ENCODE assay signal across 8 cellular contexts in genomic region chr7:128869944-128870285, GRCh38. TPM values are rescaled to one million over a fixed set of nuclear protein-coding genes. Genes with fewer than 3 reads are reported as not detected.
DNase-seq lines count a peak whose midpoint lies in the region; ATAC-seq and TF ChIP-seq lines count a peak whose summit lies in the region.

No MANE protein-coding gene starts in this region.

- H3K27ac Mint-ChIP-seq in T-helper 1 cell treated with Interleukin-12 subunit alpha and Interleukin-12 subunit beta and Interleukin-4 antibody, amounts not matched to agents 30 μg/mL and 1 μg/mL, for 36 hours, result no peak overlapping the region
- peak overlapping the region; percentile 79 for H3K27ac Mint-ChIP-seq in T-helper 17 cell
- no peak overlapping the region for H3K27ac Mint-ChIP-seq in glutamatergic neuron (ENCODE audit: unreplicated experiment)

- H3K4me3 ChIP-seq in spleen, result peak overlapping the region; percentile 33 to 80 (median 56)

- WGBS in spleen, 5 donors, result 4 to 28% (median 5%) methylated on average over 3 to 30 of the region's 30 CpGs

- peaks cover 8% of the 10 kb centered on the region for H3K36me3 Mint-ChIP-seq in T-helper 1 cell treated with Interleukin-12 subunit alpha and Interleukin-12 subunit beta and Interleukin-4 antibody, amounts not matched to agents 30 μg/mL and 1 μg/mL, for 36 hours (ENCODE audit: low read depth)
- H3K36me3 Mint-ChIP-seq in T-helper 17 cell (ENCODE audit: low read depth) (peaks cover 3% of the 10 kb centered on the region), glutamatergic neuron (ENCODE audit: unreplicated experiment) (no peaks in the 10 kb centered on the region)

- no peak for DNase-seq in T-helper 1 cell
- DNase-seq in T-helper 17 cell, result no peak
- DNase-seq in glutamatergic neuron, result no peak
- DNase-seq in spleen, result no peak
- no peak for DNase-seq in islet precursor cell
- no peak for DNase-seq in SW 1271 (lab: John Stamatoyannopoulos, UW)
- no peak for DNase-seq in epidermal melanocyte (ENCODE audit: insufficient read length, low spot score)

- intact Hi-C loops in spleen (cut with DNase I; ENCODE audit: low total_unique reads), result no loop called here

- no peak for TF ChIP-seq POLR2A in spleen (IDR thresholded peaks at IDR 0.05)

- H3K27me3 Mint-ChIP-seq in T-helper 1 cell treated with Interleukin-12 subunit alpha and Interleukin-12 subunit beta and Interleukin-4 antibody, amounts not matched to agents 30 μg/mL and 1 μg/mL, for 36 hours (ENCODE audit: low read depth), result peaks cover 27% of the 10 kb centered on the region
- H3K27me3 Mint-ChIP-seq in T-helper 17 cell (no peaks in the 10 kb centered on the region), glutamatergic neuron (ENCODE audit: unreplicated experiment) (peaks cover 12% of the 10 kb centered on the region)

- peaks cover 7 to 45% (median 24%) of the 10 kb centered on the region in 6 donors for H3K4me1 ChIP-seq in spleen

- H3K9me3 ChIP-seq in T-helper 17 cell (ENCODE audit: control insufficient read depth, low read length, poor library complexity, severe bottlenecking), result no peaks in the 10 kb centered on the region
- H3K9me3 ChIP-seq in spleen, result no peaks in the 10 kb centered on the region

- peak overlapping the region; percentile 69 for H3K4me3 Mint-ChIP-seq in T-helper 1 cell treated with Interleukin-12 subunit alpha and Interleukin-12 subunit beta and Interleukin-4 antibody, amounts not matched to agents 30 μg/mL and 1 μg/mL, for 36 hours
- H3K4me3 Mint-ChIP-seq in T-helper 17 cell (peak overlapping the region; percentile 83), glutamatergic neuron (ENCODE audit: unreplicated experiment) (peak overlapping the region; percentile 84)

- peak; percentile 35 for ATAC-seq in T-helper 17 cell

- H3K27me3 ChIP-seq in spleen (replicated peaks in 1 of 7), result peaks cover 0 to 26% (median 19%) of the 10 kb centered on the region in 7 donors

- no peaks in the 10 kb centered on the region for H3K9me3 Mint-ChIP-seq in T-helper 1 cell treated with Interleukin-12 subunit alpha and Interleukin-12 subunit beta and Interleukin-4 antibody, amounts not matched to agents 30 μg/mL and 1 μg/mL, for 36 hours
- peaks cover 8% of the 10 kb centered on the region for H3K9me3 Mint-ChIP-seq in glutamatergic neuron (ENCODE audit: unreplicated experiment)

- H3K36me3 ChIP-seq in spleen, result peaks cover 0 to 23% (median 13%) of the 10 kb centered on the region in 6 donors

- TF ChIP-seq CTCF in glutamatergic neuron (IDR thresholded peaks at IDR 0.05; ENCODE audit: partially characterized antibody, unreplicated experiment) (no peak), spleen (IDR thresholded peaks at IDR 0.05 in 8 of 11, conservative IDR thresholded peaks at IDR 0.05 in 3 of 11) (no peak)

- H3K4me1 Mint-ChIP-seq in T-helper 1 cell treated with Interleukin-12 subunit alpha and Interleukin-12 subunit beta and Interleukin-4 antibody, amounts not matched to agents 30 μg/mL and 1 μg/mL, for 36 hours (ENCODE audit: low read depth), result peaks cover 10% of the 10 kb centered on the region
- H3K4me1 Mint-ChIP-seq in T-helper 17 cell (peaks cover 19% of the 10 kb centered on the region), glutamatergic neuron (ENCODE audit: low read depth, unreplicated experiment) (peaks cover 8% of the 10 kb centered on the region)

- H3K27ac ChIP-seq in spleen, result no peak overlapping the region

RNA-seq across cellular contexts. Expression of gene ATP6V1F, which starts 7.3 kb away (rescaled TPM):
- total RNA-seq in T-helper 17 cell (10 to 100 TPM; 62.5 to 68.7 TPM), glutamatergic neuron (ENCODE audit: unreplicated experiment) (133 TPM), spleen (10 to 100 TPM; 78.3 to 95.5 (median 84.5) TPM)
- polyA plus RNA-seq in spleen, result 100 to 1,000 TPM; 205 to 285 (median 262) TPM

RNA-seq across cellular contexts. Expression of gene FLNC, which starts 39.7 kb away (rescaled TPM):
- total RNA-seq in T-helper 17 cell (under 1 TPM; 0.05 TPM), glutamatergic neuron (ENCODE audit: unreplicated experiment) (241 TPM), spleen (1 to 10 TPM in 2 of 7 donors, under 1 TPM in 5; 0.21 to 1.8 (median 0.42) TPM)
- 1 to 10 TPM in 1 of 3 donors, under 1 TPM in 2; 0.42 to 1.7 (median 0.93) TPM for polyA plus RNA-seq in spleen

RNA-seq across cellular contexts. Expression of gene KCP, which starts 40.6 kb away (rescaled TPM):
- total RNA-seq in T-helper 17 cell, result 1 to 10 TPM in 1 of 2 donors, under 1 TPM in 1; 0.23 to 1.2 TPM
- 2.2 TPM for total RNA-seq in glutamatergic neuron (ENCODE audit: unreplicated experiment)
- total RNA-seq in spleen, result under 1 TPM; 0.14 to 0.89 (median 0.72) TPM
- polyA plus RNA-seq in spleen, result 1 to 10 TPM in 1 of 3 donors, under 1 TPM in 2; 0.06 to 2.1 (median 0.35) TPM

Comparison
In these comparisons a context has a peak if more than half of its experiments do, and no peak if none do; other contexts are left out.
1. RNA of gene FLNC, which starts 39.7 kb away (total RNA-seq): 241 TPM in glutamatergic neuron (single experiment); 0.21 to 1.8 TPM in spleen and 0.05 TPM in T-helper 17 cell; every median in the first group is over 10 times any median in the second.
2. Peak in every context shown above with its lines, with median percentiles within 50 percentile points of each other: H3K4me3 Mint-ChIP-seq.